ENCODE assay signal across 2 cellular contexts in the genomic region with DNA sequence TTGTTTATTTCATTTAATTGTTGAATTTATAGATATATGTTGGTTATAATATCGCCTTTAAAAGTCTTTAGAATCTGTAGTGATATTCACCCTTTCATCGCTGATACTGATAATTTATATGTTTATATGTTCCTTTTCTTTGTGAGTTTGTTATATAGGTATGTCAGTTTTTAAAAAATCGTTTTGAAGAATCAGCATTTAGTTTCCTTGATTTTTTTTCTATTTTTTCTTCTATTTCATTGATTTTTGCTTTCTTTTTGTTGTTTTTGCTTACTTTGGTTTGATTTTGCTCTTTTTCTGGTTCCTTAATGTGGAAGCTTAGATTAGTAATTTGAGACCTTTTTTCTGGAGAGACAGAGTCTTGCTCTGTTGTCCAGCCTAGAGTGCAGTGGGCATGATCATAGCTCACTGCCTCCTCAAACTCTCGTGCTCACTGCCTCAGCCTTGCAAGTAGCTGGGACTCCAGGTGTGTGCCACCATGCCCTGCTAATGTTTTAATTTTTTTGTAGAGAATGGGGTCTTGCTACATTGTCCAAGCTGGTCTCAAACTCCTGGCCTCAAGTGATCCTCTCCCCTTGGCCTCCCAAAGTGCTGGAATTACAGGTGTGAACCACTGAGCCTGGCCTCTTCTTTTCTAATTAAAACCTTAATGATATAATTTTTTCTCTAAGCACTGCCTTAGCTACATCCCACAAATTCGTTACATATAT.
TF ChIP-seq lines count a peak whose summit lies in the region.

No MANE protein-coding gene starts in this region.

TF ChIP-seq in IMR-90, 13 proteins besides CTCF, POLR2A, EP300 and RAD21:
- 0 out of 2 replicates have a peak, but pooled peaks have one; percentile 8 for TF ChIP-seq MAFK (IDR thresholded peaks at IDR 0.05; ENCODE audit: low read depth, low read length)
- no peak for TF ChIP-seq MXI1 (IDR thresholded peaks at IDR 0.05; ENCODE audit: borderline replicate concordance, low read depth, low read length)

TF ChIP-seq in GM12878, 131 proteins besides CTCF, POLR2A, EP300 and RAD21:
- TF ChIP-seq ZNF207 (IDR thresholded peaks at IDR 0.05; ENCODE audit: borderline replicate concordance) (no peak), ZBTB4 (CRISPR knock-in tag; IDR thresholded peaks at IDR 0.05) (no peak), FOS (IDR thresholded peaks at IDR 0.05; ENCODE audit: borderline replicate concordance, extremely low read depth, insufficient read length) (no peak), TCF7 (IDR thresholded peaks at IDR 0.05; ENCODE audit: borderline replicate concordance) (no peak), STAT3 (IDR thresholded peaks at IDR 0.05; ENCODE audit: low read depth, low read length) (no peak), HDAC6 (IDR thresholded peaks at IDR 0.05; ENCODE audit: unreplicated experiment) (no peak), PKNOX1 (IDR thresholded peaks at IDR 0.05) (no peak), CREM (IDR thresholded peaks at IDR 0.05; ENCODE audit: low read depth) (no peak), EED (IDR thresholded peaks at IDR 0.05; ENCODE audit: low read depth) (no peak), SUZ12 (IDR thresholded peaks at IDR 0.05; ENCODE audit: unreplicated experiment) (no peak), NR2F1 (conservative IDR thresholded peaks at IDR 0.05) (no peak), ZNF217 (IDR thresholded peaks at IDR 0.05) (no peak)
- TF ChIP-seq, protein P1, sequence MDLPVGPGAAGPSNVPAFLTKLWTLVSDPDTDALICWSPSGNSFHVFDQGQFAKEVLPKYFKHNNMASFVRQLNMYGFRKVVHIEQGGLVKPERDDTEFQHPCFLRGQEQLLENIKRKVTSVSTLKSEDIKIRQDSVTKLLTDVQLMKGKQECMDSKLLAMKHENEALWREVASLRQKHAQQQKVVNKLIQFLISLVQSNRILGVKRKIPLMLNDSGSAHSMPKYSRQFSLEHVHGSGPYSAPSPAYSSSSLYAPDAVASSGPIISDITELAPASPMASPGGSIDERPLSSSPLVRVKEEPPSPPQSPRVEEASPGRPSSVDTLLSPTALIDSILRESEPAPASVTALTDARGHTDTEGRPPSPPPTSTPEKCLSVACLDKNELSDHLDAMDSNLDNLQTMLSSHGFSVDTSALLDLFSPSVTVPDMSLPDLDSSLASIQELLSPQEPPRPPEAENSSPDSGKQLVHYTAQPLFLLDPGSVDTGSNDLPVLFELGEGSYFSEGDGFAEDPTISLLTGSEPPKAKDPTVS (IDR thresholded peaks at IDR 0.05; ENCODE audit: low read depth, low read length), result no peak
